In the genomic region with DNA sequence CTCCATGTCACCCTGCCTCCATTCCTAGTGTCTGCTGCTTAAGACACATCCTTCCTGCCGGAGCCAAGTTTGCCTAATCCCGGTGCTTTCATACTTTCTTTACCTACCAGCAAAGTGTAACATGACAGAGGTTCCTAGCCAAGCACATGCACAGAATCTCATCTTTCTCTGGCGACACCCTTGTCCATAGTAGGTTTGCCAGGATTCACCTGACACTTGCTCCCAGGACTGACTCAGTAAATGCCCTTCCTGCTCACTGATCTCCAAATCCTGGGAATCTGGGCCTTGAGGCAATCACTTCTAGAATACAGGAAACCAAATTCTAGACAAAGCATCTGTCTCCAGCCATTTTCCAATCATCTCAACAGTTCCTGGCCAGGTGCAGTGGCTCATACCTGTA, we compare ENCODE assay signal across 17 cellular contexts. TPM values are rescaled to one million over a fixed set of nuclear protein-coding genes. Genes with fewer than 3 reads are reported as not detected.
DNase-seq lines count a peak whose midpoint lies in the region; ATAC-seq, FAIRE-seq and TF ChIP-seq lines count a peak whose summit lies in the region.
"Had no signal": no experiment of that assay in that cellular context is flagged by ENCODE, and none has a peak within 500 bp of the region (broad histone marks: within the 10 kb centered on the region; RNA-seq: fewer than 3 reads in every experiment).

No MANE protein-coding gene starts in this region.

- no peak for DNase-seq in Calu3
- DNase-seq in RCC 7860 (ENCODE audit: low spot score) = peak; percentile 85
- DNase-seq in epithelial cell of proximal tubule (ENCODE audit: low read depth) = peak; percentile 85
- DNase-seq in mesothelial cell of epicardium (ENCODE audit: low spot score in 2 of 2, unreplicated experiment in 2 of 2) = no peak
- DNase-seq in stimulated activated naive B cell treated with anti-CD40 and anti-IgM and Interleukin-4, amounts not matched to agents 10 μg/mL and 1 μg/mL and 100 μg/mL, for 72 hours = no peak
- no peak for DNase-seq in posterior cingulate gyrus
- no peak for DNase-seq in activated naive CD4-positive, alpha-beta T cell treated with anti-CD3 and anti-CD28 coated beads for 36 hours
- DNase-seq: CD8-positive, alpha-beta T cell; DMS79 treated with DMSO at 0.1 percent for 48 hours; NCI-H1105; NCI-H2081; NK-92 treated with Interleukin-12 subunit alpha and Interleukin-12 subunit beta, amount 100 ng/mL, for 24 hours; RPMI8226 had no signal

- peaks cover 7% of the 10 kb centered on the region for H3K36me3 Mint-ChIP-seq in Calu3 (ENCODE audit: insufficient read depth, unreplicated experiment)
- H3K36me3 Mint-ChIP-seq in mesothelial cell of epicardium = peaks cover 5% of the 10 kb centered on the region
- no peaks in the 10 kb centered on the region for H3K36me3 Mint-ChIP-seq in stimulated activated naive B cell treated with anti-CD40 and anti-IgM and Interleukin-4, amounts not matched to agents 10 μg/mL and 1 μg/mL and 100 μg/mL, for 72 hours
- H3K36me3 Mint-ChIP-seq in activated naive CD4-positive, alpha-beta T cell treated with anti-CD3 and anti-CD28 coated beads for 36 hours (ENCODE audit: low read depth) = no peaks in the 10 kb centered on the region
- H3K36me3 Mint-ChIP-seq: CD8-positive, alpha-beta T cell had no signal

- peak; percentile 84 for FAIRE-seq in RCC 7860 (lab: Jason Lieb, UNC)
- FAIRE-seq: A204.1, D721Med had no signal

- H3K9me3 Mint-ChIP-seq in Calu3 (ENCODE audit: low read depth, unreplicated experiment) (no peaks in the 10 kb centered on the region), mesothelial cell of epicardium (no peaks in the 10 kb centered on the region)
- peaks cover 0 to 4% of the 10 kb centered on the region in 2 donors for H3K9me3 Mint-ChIP-seq in stimulated activated naive B cell treated with anti-CD40 and anti-IgM and Interleukin-4, amounts not matched to agents 10 μg/mL and 1 μg/mL and 100 μg/mL, for 72 hours
- H3K9me3 Mint-ChIP-seq in activated naive CD4-positive, alpha-beta T cell treated with anti-CD3 and anti-CD28 coated beads for 36 hours = no peaks in the 10 kb centered on the region
- H3K9me3 Mint-ChIP-seq: CD8-positive, alpha-beta T cell had no signal

- intact Hi-C loops in Calu3 (cut with micrococcal nuclease; ENCODE audit: unreplicated experiment) (loop anchor here (2.0 to 5.0 kb wide), 5 partner anchors 55 to 825 kb away; no protein-coding TSS in a partner anchor), posterior cingulate gyrus (cut with DNase I) (loop anchor here (2.0 to 10.0 kb wide), 3 partner anchors 58 to 415 kb away; no protein-coding TSS in a partner anchor)
- intact Hi-C loops in activated naive CD4-positive, alpha-beta T cell treated with anti-CD3 and anti-CD28 coated beads for 36 hours (cut with micrococcal nuclease) = loop anchor here (2.0 kb wide), 2 partner anchors 57 to 351 kb away; no protein-coding TSS in a partner anchor

- no peak overlapping the region for H3K4me3 ChIP-seq in epithelial cell of proximal tubule (ENCODE audit: low read depth, low read length)
- H3K4me3 ChIP-seq: BLaER1 treated with 17β-estradiol and CSF1 and Interleukin-3, amounts not matched to agents 10 nM and 100 nM had no signal

- H3K27me3 Mint-ChIP-seq in Calu3 (ENCODE audit: unreplicated experiment) (no peaks in the 10 kb centered on the region), mesothelial cell of epicardium (ENCODE audit: low read depth) (no peaks in the 10 kb centered on the region)
- peaks cover 36 to 38% of the 10 kb centered on the region in 2 donors for H3K27me3 Mint-ChIP-seq in stimulated activated naive B cell treated with anti-CD40 and anti-IgM and Interleukin-4, amounts not matched to agents 10 μg/mL and 1 μg/mL and 100 μg/mL, for 72 hours
- peaks cover 15% of the 10 kb centered on the region for H3K27me3 Mint-ChIP-seq in activated naive CD4-positive, alpha-beta T cell treated with anti-CD3 and anti-CD28 coated beads for 36 hours (ENCODE audit: low read depth)

- CTCF ChIA-PET in Calu3 (lab: Charles Lee) = interaction anchor here (0.7 to 3.3 kb wide), 5 partner anchors 19 to 889 kb away, joined by 3 to 30 read pairs (median 11); no protein-coding TSS in a partner anchor
- CTCF ChIA-PET in activated naive CD4-positive, alpha-beta T cell treated with anti-CD3 and anti-CD28 coated beads for 36 hours (lab: Charles Lee) = interaction anchor here (0.7 to 5.5 kb wide), 3 partner anchors 19 to 716 kb away, joined by 3 to 25 read pairs (median 5); no protein-coding TSS in a partner anchor

- H3K4me1 Mint-ChIP-seq in Calu3 (ENCODE audit: low read depth, unreplicated experiment) (peaks cover 25% of the 10 kb centered on the region), mesothelial cell of epicardium (peaks cover 11% of the 10 kb centered on the region)
- H3K4me1 Mint-ChIP-seq in stimulated activated naive B cell treated with anti-CD40 and anti-IgM and Interleukin-4, amounts not matched to agents 10 μg/mL and 1 μg/mL and 100 μg/mL, for 72 hours = peaks cover 0 to 2% of the 10 kb centered on the region in 2 donors
- H3K4me1 Mint-ChIP-seq in activated naive CD4-positive, alpha-beta T cell treated with anti-CD3 and anti-CD28 coated beads for 36 hours (ENCODE audit: low read depth) = no peaks in the 10 kb centered on the region

- peak overlapping the region; percentile 53 for H3K27ac Mint-ChIP-seq in Calu3 (ENCODE audit: unreplicated experiment)
- peak overlapping the region; percentile 23 for H3K27ac Mint-ChIP-seq in mesothelial cell of epicardium
- H3K27ac Mint-ChIP-seq in stimulated activated naive B cell treated with anti-CD40 and anti-IgM and Interleukin-4, amounts not matched to agents 10 μg/mL and 1 μg/mL and 100 μg/mL, for 72 hours = no peak overlapping the region
- H3K27ac Mint-ChIP-seq in activated naive CD4-positive, alpha-beta T cell treated with anti-CD3 and anti-CD28 coated beads for 36 hours = no peak overlapping the region
- H3K27ac Mint-ChIP-seq: CD8-positive, alpha-beta T cell had no signal

- ATAC-seq in stimulated activated naive B cell treated with anti-CD40 and anti-IgM and Interleukin-4, amounts not matched to agents 10 μg/mL and 1 μg/mL and 100 μg/mL, for 72 hours (replicated peaks) = no peak
- no peak for ATAC-seq in HG03159 (IDR thresholded peaks at IDR 0.05; ENCODE audit: unreplicated experiment)
- ATAC-seq: CD8-positive, alpha-beta T cell had no signal

- H3K4me3 Mint-ChIP-seq in Calu3 (ENCODE audit: low read depth, unreplicated experiment) = no peak overlapping the region
- H3K4me3 Mint-ChIP-seq in mesothelial cell of epicardium = no peak overlapping the region
- no peak overlapping the region for H3K4me3 Mint-ChIP-seq in stimulated activated naive B cell treated with anti-CD40 and anti-IgM and Interleukin-4, amounts not matched to agents 10 μg/mL and 1 μg/mL and 100 μg/mL, for 72 hours
- H3K4me3 Mint-ChIP-seq in activated naive CD4-positive, alpha-beta T cell treated with anti-CD3 and anti-CD28 coated beads for 36 hours = no peak overlapping the region
- H3K4me3 Mint-ChIP-seq: CD8-positive, alpha-beta T cell had no signal

- TF ChIP-seq CTCF in Calu3 (IDR thresholded peaks at IDR 0.05; ENCODE audit: unreplicated experiment) (no peak), epithelial cell of proximal tubule (conservative IDR thresholded peaks at IDR 0.05; ENCODE audit: low read depth, low read length) (no peak), mesothelial cell of epicardium (IDR thresholded peaks at IDR 0.05; ENCODE audit: unreplicated experiment) (no peak)

- BruUV-seq in Calu3 (replicated peaks; lab: Mats Ljungman, UMichigan) = no TSS peak

RNA-seq across cellular contexts. Expression of a gene that starts 10.2 kb away (rescaled TPM):
- total RNA-seq in Calu3 (2022) (0.49 and 0.83 TPM in 2 replicates), epithelial cell of proximal tubule (not detected in 2 replicates), mesothelial cell of epicardium (1.1 to 2.0 TPM (median 1.2 TPM) in 3 replicates)
- total RNA-seq in activated naive CD4-positive, alpha-beta T cell treated with anti-CD3 and anti-CD28 coated beads for 36 hours = not detected
- total RNA-seq: CD8-positive, alpha-beta T cell had no signal

Comparison
In these comparisons a context has a peak if more than half of its experiments do, and no peak if none do; other contexts are left out.
1. DNase-seq: peak in RCC 7860 (single experiment) and epithelial cell of proximal tubule (single experiment); none in Calu3 (single experiment), mesothelial cell of epicardium (0 of 2), stimulated activated naive B cell treated with anti-CD40 and anti-IgM and Interleukin-4, amounts not matched to agents 10 μg/mL and 1 μg/mL and 100 μg/mL, for 72 hours (single experiment), posterior cingulate gyrus (0 of 10) and activated naive CD4-positive, alpha-beta T cell treated with anti-CD3 and anti-CD28 coated beads for 36 hours (single experiment).
2. H3K27ac Mint-ChIP-seq: peak in Calu3 (single experiment) and mesothelial cell of epicardium (single experiment); none in stimulated activated naive B cell treated with anti-CD40 and anti-IgM and Interleukin-4, amounts not matched to agents 10 μg/mL and 1 μg/mL and 100 μg/mL, for 72 hours (single experiment) and activated naive CD4-positive, alpha-beta T cell treated with anti-CD3 and anti-CD28 coated beads for 36 hours (single experiment).